8 cellular contexts compared by ENCODE assay signal in genomic region chr3:23949784-23950183, GRCh38. TPM values are rescaled to one million over a fixed set of nuclear protein-coding genes. Genes with fewer than 3 reads are reported as not detected.
DNase-seq lines count a peak whose midpoint lies in the region; ATAC-seq and TF ChIP-seq lines count a peak whose summit lies in the region.

No MANE protein-coding gene starts in this region.

- peaks cover 61% of the 10 kb centered on the region for H3K4me1 Mint-ChIP-seq in activated CD4-positive, alpha-beta T cell treated with anti-CD3 and anti-CD28 coated beads for 36 hours
- H3K4me1 Mint-ChIP-seq in chondrocyte (ENCODE audit: low read depth): peaks cover 62% of the 10 kb centered on the region
- peaks cover 73% of the 10 kb centered on the region for H3K4me1 Mint-ChIP-seq in stimulated activated naive CD8-positive, alpha-beta T cell treated with anti-CD3 and anti-CD28 coated beads, Interleukin-15, amount 100 ng/mL, for 72 hours

- CTCF ChIA-PET in activated CD4-positive, alpha-beta T cell treated with anti-CD3 and anti-CD28 coated beads for 36 hours (lab: Charles Lee): interaction anchor here (1.6 to 1.7 kb wide), 2 partner anchors 10 to 33 kb away, joined by 4 to 6 read pairs; partner anchors contain the start of genes NKIRAS1 and RPL15

- no peak for DNase-seq in activated CD4-positive, alpha-beta T cell treated with anti-CD3 and anti-CD28 coated beads for 36 hours
- no peak for DNase-seq in activated CD4-positive, alpha-beta T cell treated with anti-CD3 and anti-CD28 coated beads, Interleukin-2, amount 50 U/mL, for 4 hours
- DNase-seq in chondrocyte (ENCODE audit: low spot score) (no peak), middle frontal gyrus (ENCODE audit: extremely low spot score, low spot score) (no peak), cerebellum (ENCODE audit: low spot score) (no peak), foreskin melanocyte (no peak)
- no peak for DNase-seq in stimulated activated naive CD8-positive, alpha-beta T cell treated with anti-CD3 and anti-CD28 coated beads, Interleukin-15, amount 100 ng/mL, for 72 hours

- peak overlapping the region; percentile 53 for H3K4me3 Mint-ChIP-seq in activated CD4-positive, alpha-beta T cell treated with anti-CD3 and anti-CD28 coated beads for 36 hours
- H3K4me3 Mint-ChIP-seq in chondrocyte (ENCODE audit: unreplicated experiment): no peak overlapping the region
- H3K4me3 Mint-ChIP-seq in stimulated activated naive CD8-positive, alpha-beta T cell treated with anti-CD3 and anti-CD28 coated beads, Interleukin-15, amount 100 ng/mL, for 72 hours: peak overlapping the region; percentile 71 to 86

- H3K9me3 Mint-ChIP-seq in activated CD4-positive, alpha-beta T cell treated with anti-CD3 and anti-CD28 coated beads for 36 hours (ENCODE audit: low read depth): no peaks in the 10 kb centered on the region
- H3K9me3 Mint-ChIP-seq in chondrocyte (ENCODE audit: low read depth): no peaks in the 10 kb centered on the region
- H3K9me3 Mint-ChIP-seq in stimulated activated naive CD8-positive, alpha-beta T cell treated with anti-CD3 and anti-CD28 coated beads, Interleukin-15, amount 100 ng/mL, for 72 hours: no peaks in the 10 kb centered on the region

- intact Hi-C loops in activated CD4-positive, alpha-beta T cell treated with anti-CD3 and anti-CD28 coated beads for 36 hours (cut with DNase I, micrococcal nuclease): loop anchor here (5.0 to 10.0 kb wide), 4 partner anchors 208 to 1835 kb away; partner anchors contain the start of genes NGLY1 (in 2 of the 2) and TOP2B (in 1 of the 2)

- H3K36me3 Mint-ChIP-seq in activated CD4-positive, alpha-beta T cell treated with anti-CD3 and anti-CD28 coated beads for 36 hours (ENCODE audit: low read depth): peaks cover 6% of the 10 kb centered on the region
- H3K36me3 Mint-ChIP-seq in chondrocyte (ENCODE audit: low read depth): no peaks in the 10 kb centered on the region

- POLR2A ChIA-PET in activated CD4-positive, alpha-beta T cell treated with anti-CD3 and anti-CD28 coated beads for 36 hours (lab: Charles Lee): interaction anchor here (0.8 to 1.3 kb wide), 2 partner anchors 22 to 33 kb away, joined by 3 to 4 read pairs; partner anchors contain the start of genes NKIRAS1 and RPL15

- TF ChIP-seq CTCF in chondrocyte (IDR thresholded peaks at IDR 0.05): no peak

- no peak for ATAC-seq in activated CD4-positive, alpha-beta T cell treated with anti-CD3 and anti-CD28 coated beads for 36 hours
- ATAC-seq in HG03439 (IDR thresholded peaks at IDR 0.05; ENCODE audit: unreplicated experiment): peak; percentile 20
- ATAC-seq in stimulated activated naive CD8-positive, alpha-beta T cell treated with anti-CD3 and anti-CD28 coated beads, Interleukin-15, amount 100 ng/mL, for 72 hours: no peak

- peak overlapping the region; percentile 85 for H3K27ac Mint-ChIP-seq in activated CD4-positive, alpha-beta T cell treated with anti-CD3 and anti-CD28 coated beads for 36 hours
- peak overlapping the region; percentile 71 for H3K27ac Mint-ChIP-seq in chondrocyte (ENCODE audit: unreplicated experiment)
- peak overlapping the region in 1 of 2 donors; percentile 94 for H3K27ac Mint-ChIP-seq in stimulated activated naive CD8-positive, alpha-beta T cell treated with anti-CD3 and anti-CD28 coated beads, Interleukin-15, amount 100 ng/mL, for 72 hours

- H3K27me3 Mint-ChIP-seq in activated CD4-positive, alpha-beta T cell treated with anti-CD3 and anti-CD28 coated beads for 36 hours: no peaks in the 10 kb centered on the region
- H3K27me3 Mint-ChIP-seq in chondrocyte (ENCODE audit: low read depth): no peaks in the 10 kb centered on the region
- peaks cover under 1% of the 10 kb centered on the region for H3K27me3 Mint-ChIP-seq in stimulated activated naive CD8-positive, alpha-beta T cell treated with anti-CD3 and anti-CD28 coated beads, Interleukin-15, amount 100 ng/mL, for 72 hours

RNA-seq across cellular contexts. Expression of gene NR1D2, which starts 4.7 kb away (rescaled TPM):
- 1 to 10 TPM; 2.4 to 2.7 TPM for total RNA-seq in activated CD4-positive, alpha-beta T cell treated with anti-CD3 and anti-CD28 coated beads for 36 hours
- total RNA-seq in chondrocyte: 14.7 to 19.8 TPM (median 19.6 TPM) in 3 replicates
- 24.0 TPM for total RNA-seq in cerebellum

RNA-seq across cellular contexts. Expression of gene RPL15, which starts 32.9 kb away (rescaled TPM):
- total RNA-seq in activated CD4-positive, alpha-beta T cell treated with anti-CD3 and anti-CD28 coated beads for 36 hours: 1,000 to 10,000 TPM; 2,605 to 3,065 TPM
- 1,295 to 1,411 TPM (median 1,362 TPM) in 3 replicates for total RNA-seq in chondrocyte
- total RNA-seq in cerebellum: 1,353 TPM

RNA-seq across cellular contexts. Expression of gene NKIRAS1, which starts 33.0 kb away (rescaled TPM):
- 1 to 10 TPM; 2.8 to 3.5 TPM for total RNA-seq in activated CD4-positive, alpha-beta T cell treated with anti-CD3 and anti-CD28 coated beads for 36 hours
- 13.2 to 15.5 TPM (median 13.6 TPM) in 3 replicates for total RNA-seq in chondrocyte
- total RNA-seq in cerebellum: 23.5 TPM
